28 cellular contexts compared by ENCODE assay signal in the genomic region with DNA sequence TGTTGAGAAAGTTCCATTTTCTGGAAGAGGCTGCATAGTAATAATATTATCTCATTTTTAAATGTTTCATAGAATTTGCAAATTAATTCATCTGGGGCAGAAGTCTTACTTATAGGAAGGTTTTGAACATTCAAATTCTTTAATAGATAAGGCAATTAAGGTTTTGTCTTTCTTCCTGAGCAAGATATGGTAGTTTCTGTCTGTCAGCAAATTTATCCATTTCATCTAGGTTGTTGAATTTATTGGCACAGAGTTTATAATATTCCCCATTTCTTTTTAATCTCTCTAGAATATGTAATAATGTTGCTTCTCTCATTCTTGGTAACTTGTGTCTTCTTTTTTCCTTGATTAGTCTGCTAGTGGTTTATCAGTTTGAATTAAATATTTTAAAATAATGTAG.
"Had no signal": no experiment of that assay in that cellular context is flagged by ENCODE, and none has a peak within 500 bp of the region (broad histone marks: within the 10 kb centered on the region; RNA-seq: fewer than 3 reads in every experiment).

No MANE protein-coding gene starts in this region.

- H3K27me3 Mint-ChIP-seq: activated B cell treated with CpG ODN at 0.5 μM for 24 hours; activated CD4-positive, alpha-beta T cell treated with anti-CD3 and anti-CD28 coated beads, Interleukin-2, amount 10 ng/mL, durations not matched to agents 24 days and 14 days; activated CD8-positive, alpha-beta memory T cell treated with anti-CD3 and anti-CD28 coated beads, Interleukin-2, amount 10 ng/mL, durations not matched to agents 7 days and 5 days; activated naive CD8-positive, alpha-beta T cell treated with anti-CD3 and anti-CD28 coated beads for 36 hours; activated T-cell treated with anti-CD3 and anti-CD28 coated beads, Interleukin-2, amount 50 U/mL, for 24 hours had no signal

- H3K9me3 ChIP-seq: adrenal gland, Peyer's patch, SJSA1 had no signal

- DNase-seq: activated B cell treated with CpG ODN at 0.5 μM for 24 hours; activated CD4-positive, alpha-beta T cell treated with anti-CD3 and anti-CD28 coated beads for 1 hour; activated CD4-positive, alpha-beta T cell treated with anti-CD3 and anti-CD28 coated beads, Interleukin-2, amount 10 ng/mL, durations not matched to agents 24 days and 14 days; activated CD4-positive, alpha-beta T cell treated with anti-CD3 and anti-CD28 coated beads, Interleukin-2, amount 50 U/mL, for 48 hours; activated CD8-positive, alpha-beta memory T cell treated with anti-CD3 and anti-CD28 coated beads, Interleukin-2, amount 10 ng/mL, durations not matched to agents 7 days and 5 days; activated effector memory CD4-positive, alpha-beta T cell treated with Interleukin-2 at 50 U/mL for 16 hours; activated naive CD4-positive, alpha-beta T cell; activated naive CD8-positive, alpha-beta T cell treated with anti-CD3 and anti-CD28 coated beads for 36 hours; activated T-cell treated with anti-CD3 and anti-CD28 coated beads, Interleukin-2, amount 50 U/mL, for 24 hours; adrenal gland; anterior cingulate cortex; Karpas-422; MM.1S; NCI-H1105; NCI-H1436; NCI-H1694 treated with DMSO at 0.1 percent for 48 hours; NCI-H2029 treated with DMSO at 0.1 percent for 48 hours; NCI-H345; NCI-H510A; NCI-H526 treated with DMSO at 0.1 percent for 48 hours; Peyer's patch; SHP77; SW 1271; T1000 had no signal

- ATAC-seq: activated CD8-positive, alpha-beta memory T cell treated with anti-CD3 and anti-CD28 coated beads, Interleukin-2, amount 10 ng/mL, durations not matched to agents 7 days and 5 days; SK-N-SH treated with all-trans-retinoic acid at 6 μM for 48 hours had no signal

- H3K4me1 ChIP-seq: adrenal gland, Peyer's patch, SJSA1 had no signal

- H3K4me1 Mint-ChIP-seq: activated B cell treated with CpG ODN at 0.5 μM for 24 hours had no signal

- H3K27me3 ChIP-seq: adrenal gland, Peyer's patch, SJSA1 had no signal

- H3K4me3 Mint-ChIP-seq: activated B cell treated with CpG ODN at 0.5 μM for 24 hours; activated CD4-positive, alpha-beta T cell treated with anti-CD3 and anti-CD28 coated beads, Interleukin-2, amount 10 ng/mL, durations not matched to agents 24 days and 14 days; activated CD8-positive, alpha-beta memory T cell treated with anti-CD3 and anti-CD28 coated beads, Interleukin-2, amount 10 ng/mL, durations not matched to agents 7 days and 5 days; activated naive CD8-positive, alpha-beta T cell treated with anti-CD3 and anti-CD28 coated beads for 36 hours; activated T-cell treated with anti-CD3 and anti-CD28 coated beads, Interleukin-2, amount 50 U/mL, for 24 hours; activated T-helper 1 cell treated with anti-CD3 and anti-CD28 coated beads, Interleukin-12 subunit alpha, Interleukin-12 subunit beta, Interleukin-2, Interleukin-4 antibody, amounts not matched to agents 30 ng/mL and 10 ng/mL and 1 ng/mL, durations not matched to agents 14 hours and 24 hours and 36 hours; T-helper 1 cell treated with Interleukin-12 subunit alpha and Interleukin-12 subunit beta and Interleukin-4 antibody, amounts not matched to agents 30 μg/mL and 1 μg/mL, for 36 hours had no signal

- H3K9me3 Mint-ChIP-seq: activated B cell treated with CpG ODN at 0.5 μM for 24 hours; activated CD4-positive, alpha-beta T cell treated with anti-CD3 and anti-CD28 coated beads, Interleukin-2, amount 10 ng/mL, durations not matched to agents 24 days and 14 days; activated T-cell treated with anti-CD3 and anti-CD28 coated beads, Interleukin-2, amount 50 U/mL, for 24 hours; activated T-helper 1 cell treated with anti-CD3 and anti-CD28 coated beads, Interleukin-12 subunit alpha, Interleukin-12 subunit beta, Interleukin-2, Interleukin-4 antibody, amounts not matched to agents 30 ng/mL and 10 ng/mL and 1 ng/mL, durations not matched to agents 14 hours and 24 hours and 36 hours; T-helper 1 cell treated with Interleukin-12 subunit alpha and Interleukin-12 subunit beta and Interleukin-4 antibody, amounts not matched to agents 30 μg/mL and 1 μg/mL, for 36 hours had no signal

- H3K27ac ChIP-seq: adrenal gland, Peyer's patch, SJSA1 had no signal

- H3K27ac Mint-ChIP-seq: activated B cell treated with CpG ODN at 0.5 μM for 24 hours; activated CD4-positive, alpha-beta T cell treated with anti-CD3 and anti-CD28 coated beads, Interleukin-2, amount 10 ng/mL, durations not matched to agents 24 days and 14 days; activated CD8-positive, alpha-beta memory T cell treated with anti-CD3 and anti-CD28 coated beads, Interleukin-2, amount 10 ng/mL, durations not matched to agents 7 days and 5 days; activated T-helper 1 cell treated with anti-CD3 and anti-CD28 coated beads, Interleukin-12 subunit alpha, Interleukin-12 subunit beta, Interleukin-2, Interleukin-4 antibody, amounts not matched to agents 30 ng/mL and 10 ng/mL and 1 ng/mL, durations not matched to agents 14 hours and 24 hours and 36 hours; T-helper 1 cell treated with Interleukin-12 subunit alpha and Interleukin-12 subunit beta and Interleukin-4 antibody, amounts not matched to agents 30 μg/mL and 1 μg/mL, for 36 hours had no signal

- H3K4me3 ChIP-seq: adrenal gland, Peyer's patch, SJSA1 had no signal
